12 cellular contexts compared by ENCODE assay signal in genomic region chr1:183891158-183891557, GRCh38.
DNase-seq lines count a peak whose midpoint lies in the region; ATAC-seq lines count a peak whose summit lies in the region.
"Had no signal": no experiment of that assay in that cellular context is flagged by ENCODE, and none has a peak within 500 bp of the region (broad histone marks: within the 10 kb centered on the region; RNA-seq: fewer than 3 reads in every experiment).

No MANE protein-coding gene starts in this region.

- peaks cover 0 to 2% of the 10 kb centered on the region in 2 donors for H3K4me1 ChIP-seq in aorta (ENCODE audit: control insufficient read depth in 1 of 2, insufficient read depth in 2 of 2, low read length in 2 of 2)

- peaks cover 0 to 4% of the 10 kb centered on the region in 2 donors for H3K36me3 ChIP-seq in aorta (ENCODE audit: control insufficient read depth in 1 of 2, insufficient read depth in 2 of 2, low read length in 1 of 2)
- H3K36me3 ChIP-seq: WERI-Rb-1 had no signal

- intact Hi-C loops in aorta (cut with DNase I) = no loop called here

- H3K4me3 ChIP-seq in aorta (ENCODE audit: low read length in 2 of 2) = no peak overlapping the region

- WGBS in aorta, 2 donors = 89 to 94% methylated on average over 1 of the region's 1 CpG

- ATAC-seq in GM19043 (IDR thresholded peaks at IDR 0.05; ENCODE audit: low read depth, unreplicated experiment) (peak; percentile 90), HG02588 (IDR thresholded peaks at IDR 0.05; ENCODE audit: unreplicated experiment) (peak; percentile 90), HG03442 (IDR thresholded peaks at IDR 0.05; ENCODE audit: unreplicated experiment) (peak; percentile 85), aorta (ENCODE audit: low FRiP score) (peak; percentile 9)
- ATAC-seq: right cardiac atrium had no signal

- no peak overlapping the region for H3K27ac ChIP-seq in aorta (ENCODE audit: low read depth in 1 of 2, low read length in 2 of 2)
- H3K27ac ChIP-seq: WERI-Rb-1 had no signal

- no peaks in the 10 kb centered on the region for H3K27me3 ChIP-seq in aorta (ENCODE audit: control insufficient read depth in 1 of 2, insufficient read depth in 2 of 2, low read length in 1 of 2)

- DNase-seq in aorta = no peak
- no peak for DNase-seq in OCI-M1 (lab: John Stamatoyannopoulos, UW)
- DNase-seq in mesenteric fat pad (ENCODE audit: low spot score) = no peak
- no peak for DNase-seq in C1 segment of cervical spinal cord (lab: John Stamatoyannopoulos, UW)
- DNase-seq: NCI-H1436, NCI-H510A treated with DMSO at 0.1 percent for 48 hours, right cardiac atrium, SHP77 treated with DMSO at 0.1 percent for 48 hours, WERI-Rb-1 had no signal

- no peaks in the 10 kb centered on the region for H3K9me3 ChIP-seq in aorta (ENCODE audit: control insufficient read depth, low read length)

Comparison
In these comparisons a context has a peak if more than half of its experiments do, and no peak if none do; other contexts are left out.
1. ATAC-seq: peak in every context shown above with its lines; median percentile 90 in GM19043; 90 in HG02588; 85 in HG03442; 9 in aorta.